ENCODE assay signal across 22 cellular contexts in genomic region chr5:157160001-157160400, GRCh38. TPM values are rescaled to one million over a fixed set of nuclear protein-coding genes. Genes with fewer than 3 reads are reported as not detected.
DNase-seq lines count a peak whose midpoint lies in the region; ATAC-seq and TF ChIP-seq lines count a peak whose summit lies in the region.
"Had no signal": no experiment of that assay in that cellular context is flagged by ENCODE, and none has a peak within 500 bp of the region (broad histone marks: within the 10 kb centered on the region; RNA-seq: fewer than 3 reads in every experiment).

No MANE protein-coding gene starts in this region.

- no peak for TF ChIP-seq POLR2A in esophagus muscularis mucosa (IDR thresholded peaks at IDR 0.05; ENCODE audit: low read depth)

- TF ChIP-seq CTCF in esophagus muscularis mucosa (IDR thresholded peaks at IDR 0.05), result no peak

- peak overlapping the region; percentile 88 for H3K27ac ChIP-seq in CD4-positive, alpha-beta memory T cell (ENCODE audit: low read depth, low read length)
- no peak overlapping the region for H3K27ac ChIP-seq in esophagus muscularis mucosa (replicated peaks in 1 of 4)
- H3K27ac ChIP-seq: tibial artery had no signal

- intact Hi-C loops in CD4-positive, alpha-beta memory T cell (cut with micrococcal nuclease), result loop anchor here (1.0 kb wide), 1 partner anchor 12 kb away; no protein-coding TSS in a partner anchor
- intact Hi-C loops in esophagus muscularis mucosa (cut with DNase I), result no loop called here
- intact Hi-C loops in posterior vena cava (cut with DNase I), result no loop called here

- POLR2A ChIA-PET in CD4-positive, alpha-beta memory T cell (lab: Charles Lee; ENCODE audit: partially characterized antibody), result interaction anchor here (1.0 kb wide), 4 partner anchors 20 to 59 kb away, joined by 3 to 9 read pairs (median 6); partner anchors contain the start of gene ITK
- POLR2A ChIA-PET in T-cell (lab: Charles Lee), result no interaction called here

- H3K9me3 Mint-ChIP-seq in CD4-positive, alpha-beta memory T cell, result no peaks in the 10 kb centered on the region
- H3K9me3 Mint-ChIP-seq in T-cell, result peaks cover 0 to 4% (median 0%) of the 10 kb centered on the region in 3 donors
- H3K9me3 Mint-ChIP-seq: WTC11 had no signal

- 81% methylated on average over 4 of the region's 4 CpGs for WGBS in esophagus muscularis mucosa

- CTCF ChIA-PET in CD4-positive, alpha-beta memory T cell (lab: Charles Lee; ENCODE audit: partially characterized antibody), result interaction anchor here (1.0 kb wide), 1 partner anchor 11 kb away, joined by 4 read pairs; no protein-coding TSS in a partner anchor
- CTCF ChIA-PET in T-cell (lab: Charles Lee), result interaction anchor here in 1 of 2 donors (1.0 kb wide), 2 partner anchors 11 to 12 kb away, joined by 3 to 4 read pairs; no protein-coding TSS in a partner anchor

- H3K4me3 Mint-ChIP-seq in CD4-positive, alpha-beta memory T cell, result peak overlapping the region in 7 of 8 donors; percentile 51 to 75 (median 67)
- H3K4me3 Mint-ChIP-seq in T-cell, result peak overlapping the region; percentile 31 to 55 (median 49)
- H3K4me3 Mint-ChIP-seq: nephron, WTC11 had no signal

- no peak for TF ChIP-seq EP300 in esophagus muscularis mucosa (IDR thresholded peaks at IDR 0.05)

- no peaks in the 10 kb centered on the region for H3K27me3 ChIP-seq in CD4-positive, alpha-beta memory T cell (ENCODE audit: insufficient read depth, low read length)
- H3K27me3 ChIP-seq in esophagus muscularis mucosa, result peaks cover 0 to 20% (median 0%) of the 10 kb centered on the region in 4 donors

- ATAC-seq in T-cell (replicated peaks in 1 of 4), result peak; percentile 28 to 54 (median 37)
- no peak for ATAC-seq in HG03039 (IDR thresholded peaks at IDR 0.05; ENCODE audit: unreplicated experiment)
- ATAC-seq: GM12878, heart left ventricle, WTC11 had no signal

- peak; percentile 57 to 87 (median 64) for DNase-seq in CD4-positive, alpha-beta memory T cell
- DNase-seq in T-cell, result peak in 22 of 34 experiments; percentile 10 to 42 (median 29)
- DNase-seq in activated CD8-positive, alpha-beta memory T cell treated with anti-CD3 and anti-CD28 coated beads, Interleukin-2, amount 50 U/mL, for 48 hours, result peak; percentile 62
- peak; percentile 50 for DNase-seq in esophagus muscularis mucosa (ENCODE audit: extremely low spot score)
- no peak for DNase-seq in posterior vena cava (ENCODE audit: low spot score)
- DNase-seq in D341Med (ENCODE audit: low spot score), result no peak
- DNase-seq in UCSD-AML1 (lab: John Stamatoyannopoulos, UW; ENCODE audit: unreplicated experiment), result no peak
- DNase-seq: AML-193, heart left ventricle, NCI-H1105 treated with DMSO at 0.1 percent for 48 hours, NCI-H226, RPMI8226, tibial artery had no signal

- H3K36me3 ChIP-seq in CD4-positive, alpha-beta memory T cell (ENCODE audit: insufficient read depth, low read length), result no peaks in the 10 kb centered on the region
- H3K36me3 ChIP-seq in esophagus muscularis mucosa, result no peaks in the 10 kb centered on the region
- H3K36me3 ChIP-seq: heart left ventricle, tibial artery had no signal

- H3K4me3 ChIP-seq in CD4-positive, alpha-beta memory T cell (ENCODE audit: low read length in 2 of 2), result peak overlapping the region in 1 of 2 donors; percentile 31
- no peak overlapping the region for H3K4me3 ChIP-seq in esophagus muscularis mucosa
- H3K4me3 ChIP-seq: GM12878, heart left ventricle, tibial artery had no signal

- H3K27ac Mint-ChIP-seq in CD4-positive, alpha-beta memory T cell, result peak overlapping the region; percentile 91 to 99 (median 98)
- peak overlapping the region; percentile 87 to 88 for H3K27ac Mint-ChIP-seq in T-cell
- H3K27ac Mint-ChIP-seq: nephron, WTC11 had no signal

- H3K4me1 Mint-ChIP-seq in CD4-positive, alpha-beta memory T cell, result peaks cover 53 to 87% (median 66%) of the 10 kb centered on the region in 4 donors
- peaks cover 56 to 74% (median 67%) of the 10 kb centered on the region in 3 donors for H3K4me1 Mint-ChIP-seq in T-cell
- H3K4me1 Mint-ChIP-seq: nephron, WTC11 had no signal

- no peaks in the 10 kb centered on the region for H3K36me3 Mint-ChIP-seq in CD4-positive, alpha-beta memory T cell
- no peaks in the 10 kb centered on the region for H3K36me3 Mint-ChIP-seq in T-cell
- H3K36me3 Mint-ChIP-seq: WTC11 had no signal

- H3K9me3 ChIP-seq in CD4-positive, alpha-beta memory T cell (ENCODE audit: control insufficient read depth in 1 of 2, low read length in 2 of 2), result no peaks in the 10 kb centered on the region
- no peaks in the 10 kb centered on the region for H3K9me3 ChIP-seq in esophagus muscularis mucosa
- H3K9me3 ChIP-seq: heart left ventricle, tibial artery had no signal

- peaks cover 68% of the 10 kb centered on the region for H3K4me1 ChIP-seq in CD4-positive, alpha-beta memory T cell (ENCODE audit: insufficient read depth, low read length)
- no peaks in the 10 kb centered on the region for H3K4me1 ChIP-seq in esophagus muscularis mucosa
- H3K4me1 ChIP-seq: tibial artery had no signal

- no peaks in the 10 kb centered on the region for H3K27me3 Mint-ChIP-seq in CD4-positive, alpha-beta memory T cell
- no peaks in the 10 kb centered on the region for H3K27me3 Mint-ChIP-seq in T-cell

RNA-seq across cellular contexts. Expression of gene GARIN3, which starts 6.1 kb away (rescaled TPM):
- not detected for total RNA-seq in CD4-positive, alpha-beta memory T cell
- not detected for polyA plus RNA-seq in CD4-positive, alpha-beta memory T cell
- total RNA-seq in T-cell, result not detected
- not detected for total RNA-seq in esophagus muscularis mucosa
- not detected for total RNA-seq in posterior vena cava
- total RNA-seq: bronchial epithelial cell, fibroblast of lung, GM12878, H1, heart left ventricle, lung microvascular endothelial cell, pulmonary artery endothelial cell, WTC11 had no signal
- polyA plus RNA-seq: fibroblast of lung, H1, heart left ventricle had no signal

RNA-seq across cellular contexts. Expression of gene MED7, which starts 17.3 kb away (rescaled TPM):
- 10 to 100 TPM; 18.9 to 20.3 TPM for total RNA-seq in CD4-positive, alpha-beta memory T cell
- 10 to 100 TPM; 13.6 to 16.6 TPM for polyA plus RNA-seq in CD4-positive, alpha-beta memory T cell
- total RNA-seq in T-cell (10 to 100 TPM in 3 of 5 donors, 1 to 10 TPM in 2; 5.7 to 14.9 (median 13.1) TPM), esophagus muscularis mucosa (10 to 100 TPM in 3 of 4 donors, 1 to 10 TPM in 1; 8.4 to 12.5 (median 10.4) TPM), posterior vena cava (10 to 100 TPM; 10.5 to 14.2 TPM)

RNA-seq across cellular contexts. Expression of gene ITK, which starts 20.6 kb away (rescaled TPM):
- total RNA-seq in CD4-positive, alpha-beta memory T cell, result 100 to 1,000 TPM; 398 to 421 TPM
- 100 to 1,000 TPM; 141 to 178 TPM for polyA plus RNA-seq in CD4-positive, alpha-beta memory T cell
- total RNA-seq in T-cell (100 to 1,000 TPM; 286 to 466 (median 338) TPM), esophagus muscularis mucosa (1 to 10 TPM in 3 of 4 donors, under 1 TPM in 1; 0.80 to 6.3 (median 1.6) TPM), posterior vena cava (1 to 10 TPM; 1.2 to 2.6 TPM)
- total RNA-seq: bronchial epithelial cell, H1, lung microvascular endothelial cell, pulmonary artery endothelial cell had no signal
- polyA plus RNA-seq: fibroblast of lung had no signal

RNA-seq across cellular contexts. Expression of gene HAVCR2, which starts 51.2 kb away (rescaled TPM):
- 1 to 10 TPM; 2.7 to 4.5 TPM for total RNA-seq in CD4-positive, alpha-beta memory T cell
- 1 to 10 TPM; 4.9 to 8.4 TPM for polyA plus RNA-seq in CD4-positive, alpha-beta memory T cell
- total RNA-seq in T-cell (1 to 10 TPM; 2.2 to 4.6 (median 3.2) TPM), esophagus muscularis mucosa (10 to 100 TPM in 1 of 4 donors, 1 to 10 TPM in 3; 4.1 to 12.8 (median 5.8) TPM), posterior vena cava (10 to 100 TPM in 1 of 2 donors, 1 to 10 TPM in 1; 8.4 to 16.1 TPM)
- total RNA-seq: H1, lung microvascular endothelial cell had no signal

Comparison
In these comparisons a context has a peak if more than half of its experiments do, and no peak if none do; other contexts are left out.
1. DNase-seq: peak in CD4-positive, alpha-beta memory T cell (5 of 5), T-cell (22 of 34), activated CD8-positive, alpha-beta memory T cell treated with anti-CD3 and anti-CD28 coated beads, Interleukin-2, amount 50 U/mL, for 48 hours (single experiment) and esophagus muscularis mucosa (single experiment); none in posterior vena cava (single experiment), D341Med (single experiment) and UCSD-AML1 (single experiment).
2. RNA of gene ITK, which starts 20.6 kb away (total RNA-seq): 398 to 421 TPM in CD4-positive, alpha-beta memory T cell and 286 to 466 TPM in T-cell; 1.2 to 2.6 TPM in posterior vena cava and 0.80 to 6.3 TPM in esophagus muscularis mucosa; every median in the first group is over 10 times any median in the second.